In genomic region chr1:179550753-179551682, GRCh38 we compare ENCODE assay signal across 11 cellular contexts. TPM values are rescaled to one million over a fixed set of nuclear protein-coding genes. Genes with fewer than 3 reads are reported as not detected.
DNase-seq lines count a peak whose midpoint lies in the region; ATAC-seq and TF ChIP-seq lines count a peak whose summit lies in the region.
"Had no signal": no experiment of that assay in that cellular context is flagged by ENCODE, and none has a peak within 500 bp of the region (broad histone marks: within the 10 kb centered on the region; RNA-seq: fewer than 3 reads in every experiment).

No MANE protein-coding gene starts in this region.

- H3K36me3 Mint-ChIP-seq in activated naive CD4-positive, alpha-beta T cell treated with anti-CD3 and anti-CD28 coated beads for 36 hours (ENCODE audit: low read depth), result no peaks in the 10 kb centered on the region
- H3K36me3 Mint-ChIP-seq: activated naive CD8-positive, alpha-beta T cell treated with anti-CD3 and anti-CD28 coated beads, Interleukin-2, amount 10 ng/mL, durations not matched to agents 7 days and 5 days had no signal

- H2BK15ac ChIP-seq in mesenchymal stem cell (ENCODE audit: low read depth, poor library complexity, severe bottlenecking), result no peak overlapping the region

- H3K4me3 Mint-ChIP-seq in activated naive CD4-positive, alpha-beta T cell treated with anti-CD3 and anti-CD28 coated beads for 36 hours, result no peak overlapping the region
- H3K4me3 Mint-ChIP-seq: activated naive CD8-positive, alpha-beta T cell treated with anti-CD3 and anti-CD28 coated beads, Interleukin-2, amount 10 ng/mL, durations not matched to agents 7 days and 5 days had no signal

- H3K23ac ChIP-seq in mesenchymal stem cell (ENCODE audit: low read length in 2 of 2), result no peak overlapping the region

- H3K9ac ChIP-seq in mesenchymal stem cell (ENCODE audit: low read length), result peak overlapping the region; percentile 74

- CTCF ChIA-PET in activated naive CD4-positive, alpha-beta T cell treated with anti-CD3 and anti-CD28 coated beads for 36 hours (lab: Charles Lee), result interaction anchor here (1.0 kb wide), 1 partner anchor 49 kb away, joined by 3 read pairs; no protein-coding TSS in a partner anchor

- H3K36me3 ChIP-seq in mesenchymal stem cell (ENCODE audit: control insufficient read depth in 1 of 2, insufficient read depth in 2 of 2, low read depth in 1 of 2, low read length in 2 of 2), result no peaks in the 10 kb centered on the region

- intact Hi-C loops in activated naive CD4-positive, alpha-beta T cell treated with anti-CD3 and anti-CD28 coated beads for 36 hours (cut with micrococcal nuclease), result no loop called here

- H3K27me3 ChIP-seq in mesenchymal stem cell (ENCODE audit: control insufficient read depth in 1 of 2, insufficient read depth in 1 of 2, low read length in 2 of 2), result peaks cover 0 to 10% of the 10 kb centered on the region in 2 experiments

- H3K27me3 Mint-ChIP-seq in activated naive CD4-positive, alpha-beta T cell treated with anti-CD3 and anti-CD28 coated beads for 36 hours (ENCODE audit: low read depth), result no peaks in the 10 kb centered on the region

- H4K8ac ChIP-seq in mesenchymal stem cell (ENCODE audit: low read length), result no peak overlapping the region

- no peak overlapping the region for H3K14ac ChIP-seq in mesenchymal stem cell (ENCODE audit: low read length in 2 of 2)

- no peak overlapping the region for H3K18ac ChIP-seq in mesenchymal stem cell (ENCODE audit: low read depth in 1 of 2, low read length in 2 of 2)

- H2AFZ ChIP-seq in mesenchymal stem cell (ENCODE audit: low read depth, low read length), result no peak overlapping the region

- H3K27ac Mint-ChIP-seq in activated naive CD4-positive, alpha-beta T cell treated with anti-CD3 and anti-CD28 coated beads for 36 hours, result no peak overlapping the region
- H3K27ac Mint-ChIP-seq: activated naive CD8-positive, alpha-beta T cell treated with anti-CD3 and anti-CD28 coated beads, Interleukin-2, amount 10 ng/mL, durations not matched to agents 7 days and 5 days had no signal

- TF ChIP-seq CTCF in GM12865 (IDR thresholded peaks at IDR 0.05; ENCODE audit: insufficient read depth, low read depth, low read length, missing control alignments), result no peak

- H2BK120ac ChIP-seq in mesenchymal stem cell (ENCODE audit: low read depth, low read length), result no peak overlapping the region

- H3K4me3 ChIP-seq in GM12865 (ENCODE audit: low read depth, low read length) (no peak overlapping the region), mesenchymal stem cell (ENCODE audit: insufficient read depth in 1 of 2, low read depth in 1 of 2, low read length in 2 of 2) (peak overlapping the region in 1 of 2 experiments; percentile 27)

- WGBS in mesenchymal stem cell, result 54% methylated on average over 9 of the region's 9 CpGs

- DNase-seq in GM12865 (ENCODE audit: low read depth) (peak; percentile 65), SW480 (ENCODE audit: low spot score) (peak; percentile 22), mesenchymal stem cell (peak; percentile 48), UCSD-AML1 (lab: John Stamatoyannopoulos, UW; ENCODE audit: unreplicated experiment) (no peak), DMS153 (lab: John Stamatoyannopoulos, UW) (no peak), NCI-H1092 (lab: John Stamatoyannopoulos, UW) (no peak)
- DNase-seq in activated naive CD4-positive, alpha-beta T cell treated with anti-CD3 and anti-CD28 coated beads for 36 hours, result no peak
- DNase-seq: activated naive CD8-positive, alpha-beta T cell treated with anti-CD3 and anti-CD28 coated beads, Interleukin-2, amount 10 ng/mL, durations not matched to agents 7 days and 5 days; SW 1271 had no signal

- no peak overlapping the region for H3K4ac ChIP-seq in mesenchymal stem cell (ENCODE audit: low read depth in 1 of 2, low read length in 2 of 2)

- H2AK5ac ChIP-seq in mesenchymal stem cell (ENCODE audit: low read length, severe bottlenecking), result no peak overlapping the region

- no peak overlapping the region for H3K27ac ChIP-seq in mesenchymal stem cell (ENCODE audit: low read length, poor library complexity, severe bottlenecking)

- H2BK5ac ChIP-seq in mesenchymal stem cell (ENCODE audit: low read depth, low read length, poor library complexity, severe bottlenecking), result no peak overlapping the region

- no peaks in the 10 kb centered on the region for H3K9me3 Mint-ChIP-seq in activated naive CD4-positive, alpha-beta T cell treated with anti-CD3 and anti-CD28 coated beads for 36 hours
- H3K9me3 Mint-ChIP-seq: activated naive CD8-positive, alpha-beta T cell treated with anti-CD3 and anti-CD28 coated beads, Interleukin-2, amount 10 ng/mL, durations not matched to agents 7 days and 5 days had no signal

- no peak overlapping the region for H3K4me2 ChIP-seq in mesenchymal stem cell (ENCODE audit: low read length, poor library complexity, severe bottlenecking)

- no peaks in the 10 kb centered on the region for H3K79me1 ChIP-seq in mesenchymal stem cell (replicated peaks; ENCODE audit: low read length, poor library complexity, severe bottlenecking)

- ATAC-seq in HG03432 (IDR thresholded peaks at IDR 0.05; ENCODE audit: unreplicated experiment), result peak; percentile 79

- no peaks in the 10 kb centered on the region for H3K4me1 ChIP-seq in mesenchymal stem cell (ENCODE audit: control insufficient read depth, insufficient read depth, low read depth, low read length)

- H3K9me3 ChIP-seq in mesenchymal stem cell (ENCODE audit: control insufficient read depth, low read length), result no peaks in the 10 kb centered on the region

- H2BK12ac ChIP-seq in mesenchymal stem cell (ENCODE audit: low read length in 2 of 2), result no peak overlapping the region

- H3K4me1 Mint-ChIP-seq in activated naive CD4-positive, alpha-beta T cell treated with anti-CD3 and anti-CD28 coated beads for 36 hours (ENCODE audit: low read depth), result no peaks in the 10 kb centered on the region
- H3K4me1 Mint-ChIP-seq: activated naive CD8-positive, alpha-beta T cell treated with anti-CD3 and anti-CD28 coated beads, Interleukin-2, amount 10 ng/mL, durations not matched to agents 7 days and 5 days had no signal

- H4K91ac ChIP-seq in mesenchymal stem cell (ENCODE audit: low read length), result no peak overlapping the region

RNA-seq across cellular contexts. Expression of gene NPHS2, which starts 24.7 kb away (rescaled TPM):
- polyA plus RNA-seq in mesenchymal stem cell (2013, experiment 1 of 2), result not detected
- not detected for polyA plus RNA-seq in mesenchymal stem cell (2013, experiment 2 of 2)
- total RNA-seq in activated naive CD4-positive, alpha-beta T cell treated with anti-CD3 and anti-CD28 coated beads for 36 hours, result not detected
- total RNA-seq: activated naive CD8-positive, alpha-beta T cell treated with anti-CD3 and anti-CD28 coated beads, Interleukin-2, amount 10 ng/mL, durations not matched to agents 7 days and 5 days; HT-29 had no signal

RNA-seq across cellular contexts. Expression of gene TDRD5, which starts 40.6 kb away (rescaled TPM):
- not detected for polyA plus RNA-seq in mesenchymal stem cell (2013, experiment 1 of 2)
- not detected for polyA plus RNA-seq in mesenchymal stem cell (2013, experiment 2 of 2)
- not detected for total RNA-seq in activated naive CD4-positive, alpha-beta T cell treated with anti-CD3 and anti-CD28 coated beads for 36 hours
- total RNA-seq: activated naive CD8-positive, alpha-beta T cell treated with anti-CD3 and anti-CD28 coated beads, Interleukin-2, amount 10 ng/mL, durations not matched to agents 7 days and 5 days; HT-29 had no signal

Comparison
In these comparisons a context has a peak if more than half of its experiments do, and no peak if none do; other contexts are left out.
1. DNase-seq: peak in GM12865 (single experiment), SW480 (single experiment) and mesenchymal stem cell (single experiment); none in activated naive CD4-positive, alpha-beta T cell treated with anti-CD3 and anti-CD28 coated beads for 36 hours (single experiment), UCSD-AML1 (single experiment), DMS153 (single experiment) and NCI-H1092 (single experiment).